In the genomic region with DNA sequence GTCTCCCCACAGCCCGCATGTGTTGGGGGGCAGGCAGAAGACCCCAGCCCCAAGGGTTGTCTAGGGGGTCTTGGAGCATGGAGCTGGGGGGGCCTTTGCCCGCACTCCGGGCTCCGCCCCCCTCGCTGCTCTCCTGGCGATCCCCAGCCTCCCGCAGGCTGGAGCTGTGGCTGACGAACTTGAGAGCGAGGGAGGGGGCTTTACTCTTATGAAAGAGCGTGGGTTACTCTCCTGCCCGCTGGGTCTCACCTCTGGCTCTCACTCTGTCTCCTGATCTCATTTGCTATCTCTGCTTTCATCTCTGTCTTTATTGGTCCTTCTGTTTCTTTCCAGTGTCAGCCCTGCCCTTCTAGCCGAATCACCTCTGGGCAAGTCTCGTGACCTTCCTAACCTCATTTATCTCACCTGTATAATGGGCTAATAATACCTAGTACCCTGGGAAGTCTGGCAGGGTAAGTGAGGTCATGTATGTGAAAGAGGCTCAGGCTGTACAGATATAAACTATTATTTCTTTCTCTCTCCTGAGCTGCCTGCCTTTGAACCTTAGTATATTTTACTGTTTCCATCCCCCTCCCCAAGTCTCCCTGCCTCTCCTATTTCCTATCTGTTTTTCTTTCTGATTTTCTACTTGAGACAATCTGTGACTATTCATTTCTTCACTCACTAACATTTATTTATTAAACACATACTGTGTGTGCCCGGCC, we compare ENCODE assay signal across 8 cellular contexts. TPM values are rescaled to one million over a fixed set of nuclear protein-coding genes. Genes with fewer than 3 reads are reported as not detected.
DNase-seq lines count a peak whose midpoint lies in the region; ATAC-seq lines count a peak whose summit lies in the region.

No MANE protein-coding gene starts in this region.

- H3K4me2 ChIP-seq in skeletal muscle satellite cell (ENCODE audit: low read length): peak overlapping the region; percentile 99

- peaks cover 10% of the 10 kb centered on the region for H3K36me3 ChIP-seq in skeletal muscle satellite cell (ENCODE audit: insufficient read depth, low read length)

- ATAC-seq in activated T-cell treated with anti-CD3 and anti-CD28 coated beads, Interleukin-2, amount 50 U/mL, for 72 hours (replicated peaks in 1 of 2): peak; percentile 25 to 31
- ATAC-seq in GM21447 (IDR thresholded peaks at IDR 0.05; ENCODE audit: unreplicated experiment) (no peak), GM21526 (IDR thresholded peaks at IDR 0.05; ENCODE audit: low FRiP score, unreplicated experiment) (no peak)

- peak overlapping the region; percentile 91 for H3K9ac ChIP-seq in skeletal muscle satellite cell (ENCODE audit: low read depth, low read length)

- peak overlapping the region; percentile 2 for H3K27ac Mint-ChIP-seq in activated T-cell treated with anti-CD3 and anti-CD28 coated beads, Interleukin-2, amount 50 U/mL, for 72 hours

- H3K4me1 ChIP-seq in skeletal muscle satellite cell (ENCODE audit: control insufficient read depth, insufficient read depth, low read length): peaks cover 14% of the 10 kb centered on the region

- H3K27me3 ChIP-seq in skeletal muscle satellite cell (ENCODE audit: control insufficient read depth, insufficient read depth, low read length): no peaks in the 10 kb centered on the region

- H3K4me3 Mint-ChIP-seq in activated T-cell treated with anti-CD3 and anti-CD28 coated beads, Interleukin-2, amount 50 U/mL, for 72 hours: peak overlapping the region; percentile 80 to 87

- no peaks in the 10 kb centered on the region for H3K9me3 ChIP-seq in skeletal muscle satellite cell (replicated peaks; ENCODE audit: low read length)

- H3K27me3 Mint-ChIP-seq in activated T-cell treated with anti-CD3 and anti-CD28 coated beads, Interleukin-2, amount 50 U/mL, for 72 hours (ENCODE audit: low read depth): no peaks in the 10 kb centered on the region

- peaks cover 1 to 2% of the 10 kb centered on the region in 2 donors for H3K36me3 Mint-ChIP-seq in activated T-cell treated with anti-CD3 and anti-CD28 coated beads, Interleukin-2, amount 50 U/mL, for 72 hours (ENCODE audit: insufficient read depth in 2 of 2)

- DNase-seq in SHP77 (lab: John Stamatoyannopoulos, UW) (peak; percentile 23 to 66), SHP77 treated with DMSO at 0.1 percent for 48 hours (lab: John Stamatoyannopoulos, UW) (no peak), Kasumi-1 (lab: John Stamatoyannopoulos, UW) (peak; percentile 33 to 38), hepatic stellate cell (ENCODE audit: low spot score) (peak; percentile 57)
- DNase-seq in activated T-cell treated with anti-CD3 and anti-CD28 coated beads, Interleukin-2, amount 50 U/mL, for 72 hours: peak; percentile 29 to 48

- peaks cover 37% of the 10 kb centered on the region for H3K4me1 Mint-ChIP-seq in activated T-cell treated with anti-CD3 and anti-CD28 coated beads, Interleukin-2, amount 50 U/mL, for 72 hours (ENCODE audit: low read depth)

- H3K9me3 Mint-ChIP-seq in activated T-cell treated with anti-CD3 and anti-CD28 coated beads, Interleukin-2, amount 50 U/mL, for 72 hours: no peaks in the 10 kb centered on the region

- peak overlapping the region; percentile 99 for H3K4me3 ChIP-seq in skeletal muscle satellite cell (ENCODE audit: low read length)

RNA-seq across cellular contexts. Expression of gene EFNA4, which starts 0.7 kb away (rescaled TPM):
- total RNA-seq in activated T-cell treated with anti-CD3 and anti-CD28 coated beads, Interleukin-2, amount 50 U/mL, for 72 hours: 1 to 10 TPM; 3.4 to 4.0 TPM
- total RNA-seq in skeletal muscle satellite cell (2012; rRNA removed): 1.8 and 2.4 TPM in 2 replicates

RNA-seq across cellular contexts. Expression of gene ADAM15, which starts 13.1 kb away (rescaled TPM):
- total RNA-seq in activated T-cell treated with anti-CD3 and anti-CD28 coated beads, Interleukin-2, amount 50 U/mL, for 72 hours: 10 to 100 TPM; 40.8 to 42.1 TPM
- total RNA-seq in skeletal muscle satellite cell (2012; rRNA removed): 78.9 and 80.1 TPM in 2 replicates

RNA-seq across cellular contexts. Expression of gene EFNA3, which starts 14.4 kb away (rescaled TPM):
- 1 to 10 TPM; 4.1 to 4.7 TPM for total RNA-seq in activated T-cell treated with anti-CD3 and anti-CD28 coated beads, Interleukin-2, amount 50 U/mL, for 72 hours
- 2.3 and 4.2 TPM in 2 replicates for total RNA-seq in skeletal muscle satellite cell (2012; rRNA removed)

RNA-seq across cellular contexts. Expression of gene DCST1, which starts 30.6 kb away (rescaled TPM):
- total RNA-seq in activated T-cell treated with anti-CD3 and anti-CD28 coated beads, Interleukin-2, amount 50 U/mL, for 72 hours: under 1 TPM in 1 of 2 donors, not detected in 1; 0.10 TPM
- not detected in 2 replicates for total RNA-seq in skeletal muscle satellite cell (2012; rRNA removed)

RNA-seq across cellular contexts. Expression of gene DCST2, which starts 30.7 kb away (rescaled TPM):
- 1 to 10 TPM; 1.1 to 1.4 TPM for total RNA-seq in activated T-cell treated with anti-CD3 and anti-CD28 coated beads, Interleukin-2, amount 50 U/mL, for 72 hours
- not detected in 2 replicates for total RNA-seq in skeletal muscle satellite cell (2012; rRNA removed)

Comparison
In these comparisons a context has a peak if more than half of its experiments do, and no peak if none do; other contexts are left out.
1. ATAC-seq: peak in activated T-cell treated with anti-CD3 and anti-CD28 coated beads, Interleukin-2, amount 50 U/mL, for 72 hours (2 of 2); none in GM21447 (single experiment) and GM21526 (single experiment).